In the genomic region with DNA sequence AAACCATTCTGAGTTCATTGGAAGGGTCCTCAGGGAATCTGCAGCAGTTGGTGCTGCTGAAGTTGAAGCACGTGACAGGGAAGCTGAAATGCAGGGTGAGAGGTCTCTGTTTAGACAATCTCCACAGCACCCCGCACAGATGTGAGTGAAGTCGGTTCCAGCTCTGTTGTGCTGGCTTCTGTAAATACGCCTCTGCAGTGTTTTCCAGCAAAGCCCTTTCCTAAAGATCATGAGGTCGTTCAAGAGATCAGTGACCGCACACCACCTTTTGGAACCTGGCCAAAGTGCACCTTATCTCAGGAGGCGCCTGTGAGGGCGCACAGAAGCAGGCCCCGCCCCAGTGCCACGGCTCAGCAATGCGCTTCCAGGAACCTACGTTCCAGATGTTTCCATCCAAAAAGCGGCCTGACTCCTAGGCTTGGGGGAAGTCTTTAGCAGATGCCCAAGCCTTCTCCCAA, we compare ENCODE assay signal across 16 cellular contexts. TPM values are rescaled to one million over a fixed set of nuclear protein-coding genes. Genes with fewer than 3 reads are reported as not detected.
DNase-seq lines count a peak whose midpoint lies in the region; ATAC-seq and TF ChIP-seq lines count a peak whose summit lies in the region.
"Had no signal": no experiment of that assay in that cellular context is flagged by ENCODE, and none has a peak within 500 bp of the region (broad histone marks: within the 10 kb centered on the region; RNA-seq: fewer than 3 reads in every experiment).

No MANE protein-coding gene starts in this region.

- H3K4me3 Mint-ChIP-seq in neural crest cell: no peak overlapping the region
- H3K4me3 Mint-ChIP-seq: activated B cell treated with CpG ODN at 0.5 μM for 24 hours; activated naive CD8-positive, alpha-beta T cell treated with anti-CD3 and anti-CD28 coated beads, Interleukin-2, amount 10 ng/mL, durations not matched to agents 7 days and 5 days had no signal

- POLR2A ChIA-PET in IMR-90 (lab: Charles Lee; ENCODE audit: unreplicated experiment): no interaction called here

- no peak overlapping the region for H3K14ac ChIP-seq in IMR-90 (replicated peaks; ENCODE audit: low read depth, low read length)

- no peak overlapping the region for H2BK15ac ChIP-seq in IMR-90 (ENCODE audit: low read depth, low read length)

- H3K9me3 Mint-ChIP-seq in neural crest cell: no peaks in the 10 kb centered on the region
- H3K9me3 Mint-ChIP-seq: activated B cell treated with CpG ODN at 0.5 μM for 24 hours; activated naive CD8-positive, alpha-beta T cell treated with anti-CD3 and anti-CD28 coated beads, Interleukin-2, amount 10 ng/mL, durations not matched to agents 7 days and 5 days had no signal

- no peak overlapping the region for H3K56ac ChIP-seq in IMR-90 (ENCODE audit: extremely low read depth, insufficient read depth, low read length)

- H3K4me1 ChIP-seq in BLaER1 (peaks cover 7% of the 10 kb centered on the region; the same call in 1 of the 2 replicates), IMR-90 (ENCODE audit: control insufficient read depth, insufficient read depth, low read length) (peaks cover 21% of the 10 kb centered on the region)

- TF ChIP-seq CTCF in IMR-90 (conservative IDR thresholded peaks at IDR 0.05; ENCODE audit: low read depth, low read length) (no peak), neural crest cell (conservative IDR thresholded peaks at IDR 0.05) (no peak)

- no peak overlapping the region for H3K4ac ChIP-seq in IMR-90 (ENCODE audit: low read depth, low read length)

- peak overlapping the region in 1 of 2 experiments; percentile 28; a peak in 1 of 4 replicates for H4K8ac ChIP-seq in IMR-90 (ENCODE audit: low read depth in 2 of 2, low read length in 2 of 2)

- H2BK5ac ChIP-seq in IMR-90 (ENCODE audit: low read depth, low read length, poor library complexity, severe bottlenecking): no peak overlapping the region

- H3K9me1 ChIP-seq in IMR-90 (ENCODE audit: insufficient read depth, low read length): peaks cover 53% of the 10 kb centered on the region

- intact Hi-C loops in IMR-90 (cut with micrococcal nuclease): no loop called here

- no peak overlapping the region for H2AK5ac ChIP-seq in IMR-90 (ENCODE audit: low read depth, low read length)

- H2BK120ac ChIP-seq in IMR-90 (ENCODE audit: low read depth, low read length): no peak overlapping the region

- no peak overlapping the region for H4K5ac ChIP-seq in IMR-90 (ENCODE audit: low read depth, low read length)

- 0 out of 2 replicates have a peak overlapping the region, but pooled peaks have one; percentile 6 for H3K9ac ChIP-seq in BLaER1
- H3K9ac ChIP-seq in IMR-90 (ENCODE audit: low read depth, low read length): no peak overlapping the region

- H3K36me3 ChIP-seq in BLaER1: peaks cover 74% of the 10 kb centered on the region
- peaks cover 48% of the 10 kb centered on the region for H3K36me3 ChIP-seq in IMR-90 (ENCODE audit: control insufficient read depth, insufficient read depth, low read length)

- no TSS peak for BruUV-seq in IMR-90 (replicated peaks; lab: Mats Ljungman, UMichigan)

- H3K4me2 ChIP-seq in BLaER1: no peak overlapping the region
- no peak overlapping the region for H3K4me2 ChIP-seq in IMR-90 (ENCODE audit: low read depth, low read length)

- no peak overlapping the region for H2AFZ ChIP-seq in IMR-90 (replicated peaks; ENCODE audit: low read length, poor library complexity)

- no peak overlapping the region for H4K91ac ChIP-seq in IMR-90 (ENCODE audit: insufficient read depth, low read depth, low read length)

- H3K36me3 Mint-ChIP-seq in neural crest cell (ENCODE audit: low read depth): peaks cover 12% of the 10 kb centered on the region

- TF ChIP-seq RAD21 in IMR-90 (IDR thresholded peaks at IDR 0.05; ENCODE audit: low read length): no peak

- DNase-seq in IMR-90 (no peak), erythroblast (lab: John Stamatoyannopoulos, UW) (peak; percentile 96 to 97), neural crest cell (ENCODE audit: low read depth, low spot score) (no peak), NCI-H82 treated with DMSO at 0.1 percent for 48 hours (lab: John Stamatoyannopoulos, UW; ENCODE audit: unreplicated experiment) (no peak), NCI-H187 (lab: John Stamatoyannopoulos, UW) (no peak)
- no peak for DNase-seq in stimulated activated CD4-positive, alpha-beta T cell treated with anti-CD3 and anti-CD28 coated beads, Interleukin-4, amount 100 ng/mL, for 24 hours
- DNase-seq: activated B cell treated with CpG ODN at 0.5 μM for 24 hours; activated naive CD8-positive, alpha-beta T cell treated with anti-CD3 and anti-CD28 coated beads, Interleukin-2, amount 10 ng/mL, durations not matched to agents 7 days and 5 days; cerebellar nuclear complex; MM.1S; NCI-H1930; NCI-H69; stimulated activated CD8-positive, alpha-beta memory T cell treated with anti-CD3 and anti-CD28 coated beads, Interleukin-4, amount 100 ng/mL, for 48 hours; tibial artery had no signal

- peak overlapping the region; percentile 65 for H3K27ac Mint-ChIP-seq in neural crest cell (ENCODE audit: unreplicated experiment)
- H3K27ac Mint-ChIP-seq: activated B cell treated with CpG ODN at 0.5 μM for 24 hours; activated naive CD8-positive, alpha-beta T cell treated with anti-CD3 and anti-CD28 coated beads, Interleukin-2, amount 10 ng/mL, durations not matched to agents 7 days and 5 days had no signal

- H3K9me3 ChIP-seq in BLaER1 (no peaks in the 10 kb centered on the region), IMR-90 (ENCODE audit: control insufficient read depth, insufficient read depth, low read length) (no peaks in the 10 kb centered on the region)
- H3K9me3 ChIP-seq: tibial artery had no signal

- H3K27ac ChIP-seq in BLaER1: no peak overlapping the region
- no peak overlapping the region for H3K27ac ChIP-seq in IMR-90 (ENCODE audit: insufficient read depth, low read length)
- H3K27ac ChIP-seq: tibial artery had no signal

- peaks cover 27 to 80% of the 10 kb centered on the region in 2 experiments for H3K79me1 ChIP-seq in IMR-90 (ENCODE audit: low read depth in 1 of 2, low read length in 2 of 2)

- in situ Hi-C loops in IMR-90 (cut with MboI; ENCODE audit: low sequenced_read_pairs): no loop called here

- no peak for TF ChIP-seq POLR2A in IMR-90 (IDR thresholded peaks at IDR 0.05; ENCODE audit: low read depth, low read length)
- TF ChIP-seq POLR2A in erythroblast (IDR thresholded peaks at IDR 0.05; ENCODE audit: low read length): no peak

- no peak overlapping the region for H2AK9ac ChIP-seq in IMR-90 (replicated peaks; ENCODE audit: low read depth, low read length, poor library complexity)

- peak overlapping the region; percentile 38; the same call in 1 of the 2 replicates for H3K23ac ChIP-seq in IMR-90 (ENCODE audit: low read depth, low read length)

- no peaks in the 10 kb centered on the region for H3K27me3 Mint-ChIP-seq in neural crest cell (ENCODE audit: low read depth)
- H3K27me3 Mint-ChIP-seq: activated B cell treated with CpG ODN at 0.5 μM for 24 hours; activated naive CD8-positive, alpha-beta T cell treated with anti-CD3 and anti-CD28 coated beads, Interleukin-2, amount 10 ng/mL, durations not matched to agents 7 days and 5 days had no signal

- H3K4me3 ChIP-seq in BLaER1: no peak overlapping the region
- H3K4me3 ChIP-seq in IMR-90 (ENCODE audit: insufficient read depth, low read depth, low read length): no peak overlapping the region
- H3K4me3 ChIP-seq: tibial artery had no signal

- no peak for ATAC-seq in IMR-90 (ENCODE audit: low read depth)
- no peak for ATAC-seq in GM19351 (IDR thresholded peaks at IDR 0.05; ENCODE audit: unreplicated experiment)

- WGBS in IMR-90 (ENCODE audit: extremely low coverage in 2 of 2, insufficient read length in 1 of 2), 2 experiments: 87% methylated on average over 13 of the region's 13 CpGs; no CpG with 5 or more reads in 1 of the 2 experiments

- no peak overlapping the region for H2BK20ac ChIP-seq in IMR-90 (ENCODE audit: low read depth, low read length)

- CTCF ChIA-PET in IMR-90 (lab: Yijun Ruan, JAX): no interaction called here

- H3K4me1 Mint-ChIP-seq in neural crest cell: no peaks in the 10 kb centered on the region

- peaks cover 100% of the 10 kb centered on the region for H4K20me1 ChIP-seq in BLaER1
- peaks cover 91% of the 10 kb centered on the region for H4K20me1 ChIP-seq in IMR-90 (ENCODE audit: insufficient read depth, low read length)

- no peak overlapping the region for H3K18ac ChIP-seq in IMR-90 (ENCODE audit: low read depth, low read length)

- dilution Hi-C loops in IMR-90 (cut with HindIII; ENCODE audit: low sequenced_read_pairs, unreplicated experiment): no loop called here

- H3K27me3 ChIP-seq in BLaER1 (no peaks in the 10 kb centered on the region), IMR-90 (ENCODE audit: control insufficient read depth, insufficient read depth, low read length) (no peaks in the 10 kb centered on the region)
- H3K27me3 ChIP-seq: tibial artery had no signal

TF ChIP-seq in IMR-90, 13 proteins besides CTCF, POLR2A, EP300 and RAD21:
- TF ChIP-seq NFE2L2 (IDR thresholded peaks at IDR 0.05; ENCODE audit: low read depth, low read length) (no peak), CHD1 (IDR thresholded peaks at IDR 0.05; ENCODE audit: low read depth, low read length) (no peak), RCOR1 (IDR thresholded peaks at IDR 0.05; ENCODE audit: insufficient replicate concordance, low read length) (no peak), BHLHE40 (IDR thresholded peaks at IDR 0.05; ENCODE audit: low read depth, low read length) (no peak), CEBPB (IDR thresholded peaks at IDR 0.05; ENCODE audit: low read depth, low read length) (no peak), RFX5 (IDR thresholded peaks at IDR 0.05; ENCODE audit: low read depth, low read length) (no peak)
- TF ChIP-seq, protein P1, sequence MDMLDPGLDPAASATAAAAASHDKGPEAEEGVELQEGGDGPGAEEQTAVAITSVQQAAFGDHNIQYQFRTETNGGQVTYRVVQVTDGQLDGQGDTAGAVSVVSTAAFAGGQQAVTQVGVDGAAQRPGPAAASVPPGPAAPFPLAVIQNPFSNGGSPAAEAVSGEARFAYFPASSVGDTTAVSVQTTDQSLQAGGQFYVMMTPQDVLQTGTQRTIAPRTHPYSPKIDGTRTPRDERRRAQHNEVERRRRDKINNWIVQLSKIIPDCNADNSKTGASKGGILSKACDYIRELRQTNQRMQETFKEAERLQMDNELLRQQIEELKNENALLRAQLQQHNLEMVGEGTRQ (IDR thresholded peaks at IDR 0.05; ENCODE audit: low read depth, low read length): no peak

RNA-seq across cellular contexts. Expression of a gene that starts 10.8 kb away (rescaled TPM):
- total RNA-seq in IMR-90 (2012; rRNA removed): 128 and 146 TPM in 2 replicates
- polyA plus RNA-seq in IMR-90 (2012; rRNA removed): 68.7 and 86.0 TPM in 2 replicates
- polyA plus RNA-seq in IMR-90 (2012; cell fraction: cytosol; rRNA removed): 35.5 and 36.9 TPM in 2 replicates
- polyA plus RNA-seq in IMR-90 (2012; cell fraction: nucleus; rRNA removed; ENCODE audit: low replicate concordance): 77.4 and 122 TPM in 2 replicates
- total RNA-seq in neural crest cell: 63.0 and 63.9 TPM in 2 replicates

RNA-seq across cellular contexts. Expression of a gene that starts 11.7 kb away (rescaled TPM):
- total RNA-seq in IMR-90 (2012; rRNA removed) (72.8 and 90.9 TPM in 2 replicates), neural crest cell (56.9 and 60.4 TPM in 2 replicates)
- polyA plus RNA-seq in IMR-90 (2012; rRNA removed): 71.7 and 83.5 TPM in 2 replicates
- 25.2 and 46.9 TPM in 2 replicates for polyA plus RNA-seq in IMR-90 (2012; cell fraction: cytosol; rRNA removed)
- polyA plus RNA-seq in IMR-90 (2012; cell fraction: nucleus; rRNA removed; ENCODE audit: low replicate concordance): 56.5 and 157 TPM in 2 replicates

Comparison
In these comparisons a context has a peak if more than half of its experiments do, and no peak if none do; other contexts are left out.
1. DNase-seq: peak in erythroblast (2 of 2); none in IMR-90 (single experiment), neural crest cell (single experiment), NCI-H82 treated with DMSO at 0.1 percent for 48 hours (single experiment), NCI-H187 (0 of 2) and stimulated activated CD4-positive, alpha-beta T cell treated with anti-CD3 and anti-CD28 coated beads, Interleukin-4, amount 100 ng/mL, for 24 hours (single experiment).